In the genomic region with DNA sequence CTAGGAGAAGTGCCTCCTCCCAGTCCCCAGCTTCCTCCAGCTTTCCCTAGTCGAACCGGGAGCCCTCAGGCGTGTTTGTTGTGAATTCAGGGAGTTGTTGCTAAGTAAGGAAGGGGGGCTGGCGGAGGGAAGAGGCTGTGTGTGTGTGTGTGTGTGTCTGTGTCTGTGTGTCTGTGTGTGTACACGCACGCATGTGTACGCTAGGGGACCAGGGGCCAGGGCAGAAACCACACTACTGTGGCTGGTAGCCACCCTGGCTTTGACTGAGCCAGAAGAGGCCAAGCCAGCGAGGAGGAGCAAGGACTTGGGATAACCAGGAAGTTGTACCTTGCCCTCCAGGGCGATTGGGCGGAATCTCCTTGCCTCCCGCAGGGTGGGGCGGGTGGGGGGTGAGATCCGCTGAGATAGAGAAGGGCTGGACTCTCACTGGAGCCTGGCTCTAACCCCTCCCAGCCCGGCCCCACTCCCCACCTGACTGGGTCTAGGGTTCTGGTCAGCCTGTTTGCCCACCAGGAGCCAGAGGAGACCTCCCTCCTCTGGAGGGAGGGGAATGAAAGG, we compare ENCODE assay signal across 1 cellular context.
TF ChIP-seq lines count a peak whose summit lies in the region.

No MANE protein-coding gene starts in this region.

TF ChIP-seq in Ishikawa, 13 proteins besides CTCF, POLR2A, EP300 and RAD21 (continued from another document):
- TF ChIP-seq, protein P1, sequence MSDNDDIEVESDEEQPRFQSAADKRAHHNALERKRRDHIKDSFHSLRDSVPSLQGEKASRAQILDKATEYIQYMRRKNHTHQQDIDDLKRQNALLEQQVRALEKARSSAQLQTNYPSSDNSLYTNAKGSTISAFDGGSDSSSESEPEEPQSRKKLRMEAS (IDR thresholded peaks at IDR 0.05), result peak; percentile 44; the same call in 1 of the 2 replicates
- TF ChIP-seq TEAD4 (IDR thresholded peaks at IDR 0.05) (0 out of 2 replicates have a peak, but pooled peaks have one; percentile 22), FOXM1 (IDR thresholded peaks at IDR 0.05; ENCODE audit: borderline replicate concordance, low read depth) (no peak), CEBPB (IDR thresholded peaks at IDR 0.05) (no peak), ZBTB7A (IDR thresholded peaks at IDR 0.05; ENCODE audit: low read depth) (no peak; the same call in 1 of the 2 replicates), TCF12 (IDR thresholded peaks at IDR 0.05; ENCODE audit: low read depth) (no peak), TAF1 (IDR thresholded peaks at IDR 0.05; ENCODE audit: low read depth) (0 out of 2 replicates have a peak, but pooled peaks have one; percentile 23)
TF ChIP-seq in Ishikawa: peak in this region for 3.
